ENCODE assay signal across 13 cellular contexts in genomic region chr6:4950849-4951533, GRCh38.
"Had no signal": no experiment of that assay in that cellular context is flagged by ENCODE, and none has a peak within 500 bp of the region (broad histone marks: within the 10 kb centered on the region; RNA-seq: fewer than 3 reads in every experiment).

No MANE protein-coding gene starts in this region.

- H3K4me1 Mint-ChIP-seq: activated naive CD8-positive, alpha-beta T cell treated with anti-CD3 and anti-CD28 coated beads, Interleukin-2, amount 10 ng/mL, durations not matched to agents 7 days and 5 days had no signal

- H3K27me3 Mint-ChIP-seq: activated naive CD8-positive, alpha-beta T cell treated with anti-CD3 and anti-CD28 coated beads, Interleukin-2, amount 10 ng/mL, durations not matched to agents 7 days and 5 days had no signal

- FAIRE-seq: endometrium, islet of Langerhans, pancreas had no signal

- H3K27ac Mint-ChIP-seq: activated naive CD8-positive, alpha-beta T cell treated with anti-CD3 and anti-CD28 coated beads, Interleukin-2, amount 10 ng/mL, durations not matched to agents 7 days and 5 days had no signal

- H3K27ac ChIP-seq: foreskin keratinocyte, left lung, pancreas, uterus had no signal

- DNase-seq: activated CD4-positive, alpha-beta T cell treated with anti-CD3 and anti-CD28 coated beads, Interleukin-2, amount 50 U/mL, for 48 hours; activated CD4-positive, CD25-positive, alpha-beta regulatory T cell treated with anti-CD3 and anti-CD28 coated beads, Interleukin-2, amount 50 U/mL, for 72 hours; activated naive CD8-positive, alpha-beta T cell treated with anti-CD3 and anti-CD28 coated beads, Interleukin-2, amount 10 ng/mL, durations not matched to agents 7 days and 5 days; anterior cingulate cortex; foreskin keratinocyte; left lung; mesendoderm; stimulated activated CD4-positive, alpha-beta T cell treated with anti-CD3 and anti-CD28 coated beads, Interleukin-4, amount 100 ng/mL, for 4 hours; uterus had no signal

- H3K4me1 ChIP-seq: foreskin keratinocyte, left lung, pancreas, uterus had no signal

- H3K4me3 ChIP-seq: left lung, pancreas, uterus had no signal

- H3K4me3 Mint-ChIP-seq: activated naive CD8-positive, alpha-beta T cell treated with anti-CD3 and anti-CD28 coated beads, Interleukin-2, amount 10 ng/mL, durations not matched to agents 7 days and 5 days; neural crest cell had no signal

- ATAC-seq: foreskin keratinocyte, left lung, pancreas had no signal

- H3K36me3 ChIP-seq: uterus had no signal

- H3K9me3 ChIP-seq: left lung, pancreas, uterus had no signal

- H3K9me3 Mint-ChIP-seq: activated naive CD8-positive, alpha-beta T cell treated with anti-CD3 and anti-CD28 coated beads, Interleukin-2, amount 10 ng/mL, durations not matched to agents 7 days and 5 days; neural crest cell had no signal
